In the genomic region with DNA sequence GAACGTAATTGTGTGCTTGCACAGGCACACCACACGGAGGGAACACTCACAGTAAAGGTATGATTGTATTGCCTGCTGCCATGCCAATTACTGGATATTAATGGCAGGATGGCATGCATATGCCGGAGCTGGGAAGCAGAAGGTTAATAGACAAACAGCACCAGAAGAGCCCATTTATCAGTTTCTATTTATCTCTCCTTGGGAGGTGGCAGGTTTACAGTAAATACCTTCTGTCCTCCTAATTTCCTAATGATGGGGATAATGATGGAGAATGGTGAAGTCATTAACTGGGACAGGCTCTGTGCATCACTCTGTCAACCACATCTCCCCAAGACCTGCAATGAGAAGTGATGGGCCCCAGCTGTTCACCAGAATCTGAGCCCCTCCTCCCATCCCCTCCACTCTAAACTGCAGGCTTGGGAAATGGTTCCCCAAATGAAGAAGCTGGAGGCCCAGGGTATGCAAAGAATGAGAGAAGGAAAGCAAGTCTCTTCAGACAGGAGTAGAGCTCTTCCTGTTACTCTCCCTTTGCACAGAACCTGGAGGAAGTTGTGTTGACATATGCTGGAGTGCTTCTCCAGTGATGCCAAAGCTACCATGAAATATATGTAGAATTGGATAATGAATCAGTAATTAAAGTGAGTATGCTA, we compare ENCODE assay signal across 19 cellular contexts.
A peak's percentile ranks its signal among the peaks of the same experiment; 100 is the strongest.
DNase-seq lines count a peak whose midpoint lies in the region; ATAC-seq and TF ChIP-seq lines count a peak whose summit lies in the region.
"Had no signal": no experiment of that assay in that cellular context is flagged by ENCODE, and none has a peak within 500 bp of the region (broad histone marks: within the 10 kb centered on the region; RNA-seq: fewer than 3 reads in every experiment).

No MANE protein-coding gene starts in this region.

- H3K27me3 ChIP-seq in Loucy (ENCODE audit: insufficient read depth, low read length, poor library complexity, severe bottlenecking) (no peaks in the 10 kb centered on the region), SJCRH30 (no peaks in the 10 kb centered on the region), neuronal stem cell (ENCODE audit: control insufficient read depth in 3 of 3, insufficient read depth in 3 of 3, low read depth in 1 of 3, low read length in 3 of 3) (no peaks in the 10 kb centered on the region)
- H3K27me3 ChIP-seq: cardiac muscle cell had no signal

- H2AFZ ChIP-seq in Loucy (ENCODE audit: low read length): 0 out of 2 replicates have a peak overlapping the region, but pooled peaks have one; percentile 42
- H2AFZ ChIP-seq in neuronal stem cell (ENCODE audit: low read length): peak overlapping the region; percentile 3

- no peak overlapping the region for H2BK12ac ChIP-seq in neuronal stem cell (ENCODE audit: low read length)

- no peak overlapping the region for H2BK5ac ChIP-seq in neuronal stem cell (ENCODE audit: low read length)

- no peak overlapping the region for H4K91ac ChIP-seq in neuronal stem cell (ENCODE audit: low read depth, low read length, poor library complexity)

- no peak overlapping the region for H3K23ac ChIP-seq in neuronal stem cell (ENCODE audit: low read depth, low read length, poor library complexity)

- H3K9ac ChIP-seq in Loucy (ENCODE audit: low read depth, low read length, poor library complexity, severe bottlenecking): no peak overlapping the region
- no peak overlapping the region for H3K9ac ChIP-seq in neuronal stem cell (ENCODE audit: low read depth, low read length, poor library complexity)

- DNase-seq in NCI-H2171 (lab: John Stamatoyannopoulos, UW) (peak; percentile 79), SJCRH30 (peak; percentile 17 to 36), neuronal stem cell (ENCODE audit: low spot score) (no peak), HCEC 1CT (no peak), NCI-H510A treated with DMSO at 0.1 percent for 48 hours (lab: John Stamatoyannopoulos, UW) (no peak)
- DNase-seq: activated naive CD4-positive, alpha-beta T cell treated with anti-CD3 and anti-CD28 coated beads, Interleukin-2, amount 50 U/mL, for 16 hours; anterior cingulate cortex; CD4-positive, CD25-positive, alpha-beta regulatory T cell; dermis blood vessel endothelial cell; HFFc6; kidney glomerular epithelial cell; stimulated activated CD4-positive, alpha-beta T cell treated with anti-CD3 and anti-CD28 coated beads, Interleukin-2, amount 100 ng/mL, for 48 hours; stimulated activated naive B cell treated with anti-CD40 and anti-IgM and Interleukin-4, amounts not matched to agents 10 μg/mL and 1 μg/mL and 100 μg/mL, for 72 hours; T-cell had no signal

- no peak for ATAC-seq in GM21717 (IDR thresholded peaks at IDR 0.05; ENCODE audit: unreplicated experiment)
- ATAC-seq: stimulated activated naive B cell treated with anti-CD40 and anti-IgM and Interleukin-4, amounts not matched to agents 10 μg/mL and 1 μg/mL and 100 μg/mL, for 72 hours; T-cell had no signal

- H3K9me2 ChIP-seq in Loucy (replicated peaks; ENCODE audit: low read depth, low read length): no peaks in the 10 kb centered on the region

- H3K4me3 ChIP-seq in Loucy (ENCODE audit: low read length, poor library complexity, severe bottlenecking) (no peak overlapping the region), SJCRH30 (no peak overlapping the region), neuronal stem cell (ENCODE audit: low read length in 2 of 2) (no peak overlapping the region)
- H3K4me3 ChIP-seq: cardiac muscle cell, smooth muscle cell, thoracic aorta had no signal

- H3K14ac ChIP-seq in neuronal stem cell (ENCODE audit: low read length): no peak overlapping the region

- H4K8ac ChIP-seq in neuronal stem cell (ENCODE audit: low read depth, low read length): no peak overlapping the region

- H3K79me2 ChIP-seq in Loucy (ENCODE audit: insufficient read depth, low read length): no peaks in the 10 kb centered on the region

- TF ChIP-seq CTCF in Loucy (conservative IDR thresholded peaks at IDR 0.05; ENCODE audit: low read length): no peak

- WGBS in neuronal stem cell (ENCODE audit: extremely low coverage in 2 of 2, insufficient read length in 2 of 2, insufficient replicate concordance in 1 of 2), 2 donors: no CpG with 5 or more reads among the region's 3 CpGs

- H2BK15ac ChIP-seq in neuronal stem cell (ENCODE audit: low read length): no peak overlapping the region

- H3K36me3 ChIP-seq in Loucy (ENCODE audit: insufficient read depth, low read length): no peaks in the 10 kb centered on the region
- no peaks in the 10 kb centered on the region for H3K36me3 ChIP-seq in SJCRH30
- H3K36me3 ChIP-seq in neuronal stem cell (replicated peaks in 1 of 2; ENCODE audit: control insufficient read depth in 2 of 2, insufficient read depth in 2 of 2, low read length in 2 of 2): no peaks in the 10 kb centered on the region
- H3K36me3 ChIP-seq: cardiac muscle cell, thoracic aorta had no signal

- H3K27ac ChIP-seq in SJCRH30: no peak overlapping the region
- H3K27ac ChIP-seq in neuronal stem cell (replicated peaks; ENCODE audit: low read length): no peak overlapping the region
- H3K27ac ChIP-seq: cardiac muscle cell, thoracic aorta had no signal

- H3K9me3 ChIP-seq in Loucy (ENCODE audit: insufficient read depth, low read depth, low read length) (0 out of 2 replicates have a peak, but pooled peaks cover 4% of the 10 kb centered on the region), SJCRH30 (replicated peaks) (no peaks in the 10 kb centered on the region; the same call in 1 of the 2 replicates), neuronal stem cell (replicated peaks in 1 of 2; ENCODE audit: control insufficient read depth in 2 of 2, insufficient read depth in 1 of 2, low read depth in 1 of 2, low read length in 2 of 2) (peaks cover 0 to 2% of the 10 kb centered on the region in 2 donors)
- H3K9me3 ChIP-seq: thoracic aorta had no signal

- no peaks in the 10 kb centered on the region; the same call in 1 of the 2 replicates for H3F3A ChIP-seq in Loucy (ENCODE audit: low read depth)

- H4K20me1 ChIP-seq in Loucy (ENCODE audit: insufficient read depth, low read length, poor library complexity, severe bottlenecking): no peaks in the 10 kb centered on the region

- no peak overlapping the region for H3K4me2 ChIP-seq in Loucy (ENCODE audit: low read depth, low read length, poor library complexity, severe bottlenecking)
- no peak overlapping the region for H3K4me2 ChIP-seq in neuronal stem cell (ENCODE audit: insufficient read depth, low read length, poor library complexity, severe bottlenecking)
- H3K4me2 ChIP-seq: smooth muscle cell had no signal

- H3K79me1 ChIP-seq in neuronal stem cell (ENCODE audit: low read depth, low read length): no peaks in the 10 kb centered on the region

- no peak overlapping the region for H2AK5ac ChIP-seq in neuronal stem cell (ENCODE audit: low read depth, low read length)

- H3K4me1 ChIP-seq in Loucy (ENCODE audit: insufficient read depth, low read length, poor library complexity, severe bottlenecking): peaks cover 16% of the 10 kb centered on the region
- peaks cover 11% of the 10 kb centered on the region for H3K4me1 ChIP-seq in SJCRH30
- no peaks in the 10 kb centered on the region for H3K4me1 ChIP-seq in neuronal stem cell (ENCODE audit: control insufficient read depth in 2 of 2, insufficient read depth in 1 of 2, low read depth in 1 of 2, low read length in 2 of 2)

- H2BK120ac ChIP-seq in neuronal stem cell (ENCODE audit: low read depth, low read length): no peak overlapping the region

- no peak overlapping the region for H3K4ac ChIP-seq in neuronal stem cell (ENCODE audit: low read length)

- no peak overlapping the region for H3K18ac ChIP-seq in neuronal stem cell (ENCODE audit: low read length)

Comparison
In these comparisons a context has a peak if more than half of its experiments do, and no peak if none do; other contexts are left out.
1. DNase-seq: peak in NCI-H2171 (single experiment) and SJCRH30 (2 of 2); none in neuronal stem cell (single experiment), HCEC 1CT (single experiment) and NCI-H510A treated with DMSO at 0.1 percent for 48 hours (single experiment).